Comparison of ENCODE assay signal across 8 cellular contexts in genomic region chr3:46812237-46812791, GRCh38. TPM values are rescaled to one million over a fixed set of nuclear protein-coding genes. Genes with fewer than 3 reads are reported as not detected.
DNase-seq lines count a peak whose midpoint lies in the region; ATAC-seq and TF ChIP-seq lines count a peak whose summit lies in the region.

No MANE protein-coding gene starts in this region.

- H3K4me3 Mint-ChIP-seq in activated CD8-positive, alpha-beta T cell treated with anti-CD3 and anti-CD28 coated beads for 36 hours: peak overlapping the region; percentile 57

- CTCF ChIA-PET in activated CD8-positive, alpha-beta T cell treated with anti-CD3 and anti-CD28 coated beads for 36 hours (lab: Charles Lee): interaction anchor here (1.0 kb wide), 1 partner anchor 60 kb away, joined by 3 read pairs; no protein-coding TSS in a partner anchor

- H3K9me3 ChIP-seq in BE2C: no peaks in the 10 kb centered on the region
- H3K9me3 ChIP-seq in HUES64 (ENCODE audit: insufficient read depth, low read depth, low read length): no peaks in the 10 kb centered on the region
- H3K9me3 ChIP-seq in effector memory CD4-positive, alpha-beta T cell (ENCODE audit: control insufficient read depth, low read length): no peaks in the 10 kb centered on the region
- no peaks in the 10 kb centered on the region for H3K9me3 ChIP-seq in mucosa of descending colon

- no peak overlapping the region for H3K27ac Mint-ChIP-seq in activated CD8-positive, alpha-beta T cell treated with anti-CD3 and anti-CD28 coated beads for 36 hours

- no peak overlapping the region for H3K4me3 ChIP-seq in BE2C (ENCODE audit: low read depth, low read length)
- H3K4me3 ChIP-seq in HUES64 (ENCODE audit: low read length): peak overlapping the region; percentile 61
- H3K4me3 ChIP-seq in effector memory CD4-positive, alpha-beta T cell (ENCODE audit: insufficient read depth, low read depth, low read length, poor library complexity, severe bottlenecking): peak overlapping the region; percentile 45
- H3K4me3 ChIP-seq in mucosa of descending colon: no peak overlapping the region

- peaks cover 11% of the 10 kb centered on the region for H3K27me3 Mint-ChIP-seq in activated CD8-positive, alpha-beta T cell treated with anti-CD3 and anti-CD28 coated beads for 36 hours

- peaks cover 11% of the 10 kb centered on the region for H3K4me1 Mint-ChIP-seq in activated CD8-positive, alpha-beta T cell treated with anti-CD3 and anti-CD28 coated beads for 36 hours (ENCODE audit: low read depth)

- DNase-seq in BE2C (peak; percentile 68), mucosa of descending colon (peak; percentile 70 to 83 (median 80)), Ammon's horn (ENCODE audit: low spot score) (no peak)
- peak; percentile 79 for DNase-seq in activated CD8-positive, alpha-beta T cell treated with anti-CD3 and anti-CD28 coated beads for 36 hours
- peak; percentile 40 to 56 (median 51) for DNase-seq in effector memory CD4-positive, alpha-beta T cell
- peak; percentile 42 to 62 for DNase-seq in stimulated activated CD8-positive, alpha-beta memory T cell treated with anti-CD3 and anti-CD28 coated beads, Interleukin-4, amount 100 ng/mL, for 4 hours (ENCODE audit: low read depth in 2 of 2, low spot score in 1 of 2)

- peak overlapping the region; percentile 49 for H3K9ac ChIP-seq in HUES64 (ENCODE audit: low read depth, low read length)

- no peaks in the 10 kb centered on the region for H3K27me3 ChIP-seq in BE2C
- peaks cover 15% of the 10 kb centered on the region for H3K27me3 ChIP-seq in HUES64 (ENCODE audit: insufficient read depth, low read length)
- no peaks in the 10 kb centered on the region for H3K27me3 ChIP-seq in effector memory CD4-positive, alpha-beta T cell (replicated peaks; ENCODE audit: control insufficient read depth, insufficient read depth, low read length, poor library complexity, severe bottlenecking)

- H3K9me3 Mint-ChIP-seq in activated CD8-positive, alpha-beta T cell treated with anti-CD3 and anti-CD28 coated beads for 36 hours: no peaks in the 10 kb centered on the region

- WGBS in HUES64: 4% methylated on average over 46 of the region's 46 CpGs

- POLR2A ChIA-PET in activated CD8-positive, alpha-beta T cell treated with anti-CD3 and anti-CD28 coated beads for 36 hours (lab: Charles Lee): interaction anchor here (1.5 kb wide), 1 partner anchor 12 kb away, joined by 5 read pairs; no protein-coding TSS in a partner anchor

- no peak overlapping the region for H3K27ac ChIP-seq in HUES64 (ENCODE audit: low read depth, low read length)
- no peak overlapping the region for H3K27ac ChIP-seq in effector memory CD4-positive, alpha-beta T cell (ENCODE audit: insufficient read depth, low read length, poor library complexity, severe bottlenecking)

- TF ChIP-seq CTCF in BE2C (IDR thresholded peaks at IDR 0.05; ENCODE audit: low read depth, low read length) (no peak), mucosa of descending colon (IDR thresholded peaks at IDR 0.05) (no peak)
- no peak for TF ChIP-seq CTCF in activated CD8-positive, alpha-beta T cell treated with anti-CD3 and anti-CD28 coated beads for 36 hours (IDR thresholded peaks at IDR 0.05)

- intact Hi-C loops in activated CD8-positive, alpha-beta T cell treated with anti-CD3 and anti-CD28 coated beads for 36 hours (cut with micrococcal nuclease): no loop called here
- intact Hi-C loops in mucosa of descending colon (cut with DNase I, micrococcal nuclease): no loop called here

- H3K4me1 ChIP-seq in BE2C (no peaks in the 10 kb centered on the region), HUES64 (ENCODE audit: insufficient read depth, low read length) (peaks cover 4% of the 10 kb centered on the region), mucosa of descending colon (ENCODE audit: low read depth) (peaks cover 9% of the 10 kb centered on the region)
- peaks cover 4% of the 10 kb centered on the region for H3K4me1 ChIP-seq in effector memory CD4-positive, alpha-beta T cell (ENCODE audit: control insufficient read depth, insufficient read depth, low read length, poor library complexity, severe bottlenecking)

- peak; percentile 96 for ATAC-seq in activated CD8-positive, alpha-beta T cell treated with anti-CD3 and anti-CD28 coated beads for 36 hours
- ATAC-seq in mucosa of descending colon (peak; percentile 96), GM18873 (IDR thresholded peaks at IDR 0.05; ENCODE audit: low FRiP score, unreplicated experiment) (no peak)

- H3K36me3 ChIP-seq in BE2C: no peaks in the 10 kb centered on the region
- no peaks in the 10 kb centered on the region for H3K36me3 ChIP-seq in HUES64 (ENCODE audit: insufficient read depth, low read length)
- no peaks in the 10 kb centered on the region for H3K36me3 ChIP-seq in effector memory CD4-positive, alpha-beta T cell (ENCODE audit: control insufficient read depth, insufficient read depth, low read length)
- H3K36me3 ChIP-seq in mucosa of descending colon (ENCODE audit: low read depth): no peaks in the 10 kb centered on the region

- H3K36me3 Mint-ChIP-seq in activated CD8-positive, alpha-beta T cell treated with anti-CD3 and anti-CD28 coated beads for 36 hours (ENCODE audit: low read depth): no peaks in the 10 kb centered on the region

RNA-seq across cellular contexts. Expression of gene MYL3, which starts 50.9 kb away (rescaled TPM):
- not detected for polyA plus RNA-seq in BE2C (2012; ENCODE audit: insufficient read depth, insufficient read length, low read depth)
- polyA plus RNA-seq in HUES64 (2013, experiment 1 of 2): 0.25 TPM
- 0.44 TPM for polyA plus RNA-seq in HUES64 (2013, experiment 2 of 2)
- total RNA-seq in activated CD8-positive, alpha-beta T cell treated with anti-CD3 and anti-CD28 coated beads for 36 hours: not detected
- 1 to 10 TPM in 2 of 3 donors, under 1 TPM in 1; 0.32 to 3.1 (median 1.2) TPM for total RNA-seq in mucosa of descending colon

Comparison
In these comparisons a context has a peak if more than half of its experiments do, and no peak if none do; other contexts are left out.
1. H3K4me3 ChIP-seq: peak in HUES64 (single experiment) and effector memory CD4-positive, alpha-beta T cell (single experiment); none in BE2C (single experiment) and mucosa of descending colon (single experiment).